Comparison of ENCODE assay signal across 18 cellular contexts in the genomic region with DNA sequence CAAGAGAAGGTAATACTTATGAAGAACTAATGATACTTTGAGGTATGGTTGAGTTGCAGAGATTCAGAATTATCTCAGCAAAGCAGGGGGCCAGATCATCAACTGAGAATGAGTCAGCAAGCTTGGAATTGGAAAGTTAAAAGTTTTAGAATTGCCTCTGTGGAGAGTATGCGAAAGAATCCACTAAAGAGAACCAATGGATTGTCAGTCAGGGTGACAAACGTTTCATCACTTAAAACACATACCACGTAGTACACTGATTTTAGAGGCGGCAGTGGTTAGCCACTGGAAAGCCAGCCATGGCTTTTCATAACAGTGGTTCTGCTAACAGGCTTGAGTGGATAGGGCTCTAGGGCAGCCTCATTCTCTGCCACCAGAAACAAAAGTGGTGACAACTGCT. TPM values are rescaled to one million over a fixed set of nuclear protein-coding genes. Genes with fewer than 3 reads are reported as not detected.
DNase-seq lines count a peak whose midpoint lies in the region; ATAC-seq, FAIRE-seq and TF ChIP-seq lines count a peak whose summit lies in the region.
"Had no signal": no experiment of that assay in that cellular context is flagged by ENCODE, and none has a peak within 500 bp of the region (broad histone marks: within the 10 kb centered on the region; RNA-seq: fewer than 3 reads in every experiment).

No MANE protein-coding gene starts in this region.

- peak; percentile 30 for DNase-seq in HFFc6
- DNase-seq in astrocyte (ENCODE audit: low read depth): peak; percentile 93
- DNase-seq in kidney glomerular epithelial cell (lab: John Stamatoyannopoulos, UW): peak; percentile 81
- no peak for DNase-seq in NCI-H146 treated with DMSO at 0.1 percent for 48 hours (lab: John Stamatoyannopoulos, UW; ENCODE audit: unreplicated experiment)
- DNase-seq: activated CD8-positive, alpha-beta T cell treated with anti-CD3 and anti-CD28 coated beads for 36 hours; activated naive CD4-positive, alpha-beta T cell; colonic mucosa; DMS79 treated with DMSO at 0.1 percent for 48 hours; left colon; NCI-H1048; NCI-H446 had no signal

- no peak overlapping the region for H3K4me3 ChIP-seq in ACC112 (ENCODE audit: low read depth, low read length)
- no peak overlapping the region for H3K4me3 ChIP-seq in astrocyte (ENCODE audit: insufficient read depth, low read depth, low read length)
- H3K4me3 ChIP-seq: colonic mucosa had no signal

- H3K4me3 Mint-ChIP-seq in HFFc6: no peak overlapping the region
- H3K4me3 Mint-ChIP-seq in astrocyte (ENCODE audit: unreplicated experiment): peak overlapping the region; percentile 61
- H3K4me3 Mint-ChIP-seq: activated CD8-positive, alpha-beta T cell treated with anti-CD3 and anti-CD28 coated beads for 36 hours; neural crest cell; type B pancreatic cell had no signal

- H3K27ac ChIP-seq in ACC112 (ENCODE audit: low read depth, low read length): peak overlapping the region; percentile 51
- peak overlapping the region; percentile 67 for H3K27ac ChIP-seq in astrocyte (ENCODE audit: low read depth, low read length)
- H3K27ac ChIP-seq: colonic mucosa, foreskin keratinocyte had no signal

- H3K36me3 ChIP-seq in ACC112 (ENCODE audit: insufficient read depth, low read length): peaks cover 13% of the 10 kb centered on the region; the same call in 1 of the 2 replicates
- no peaks in the 10 kb centered on the region for H3K36me3 ChIP-seq in astrocyte (ENCODE audit: insufficient read depth, low read length)
- H3K36me3 ChIP-seq: colonic mucosa had no signal

- H3K27ac Mint-ChIP-seq in HFFc6 (peak overlapping the region; percentile 53), astrocyte (ENCODE audit: unreplicated experiment) (peak overlapping the region; percentile 98)
- H3K27ac Mint-ChIP-seq: activated CD8-positive, alpha-beta T cell treated with anti-CD3 and anti-CD28 coated beads for 36 hours; type B pancreatic cell had no signal

- peak overlapping the region; percentile 3 for H3K4me2 ChIP-seq in astrocyte (ENCODE audit: low read length)

- H3K79me2 ChIP-seq in ACC112 (ENCODE audit: control insufficient read depth, insufficient read depth, low read length, unreplicated experiment) (peaks cover 6% of the 10 kb centered on the region), astrocyte (ENCODE audit: insufficient read depth, low read length) (no peaks in the 10 kb centered on the region)

- TF ChIP-seq CTCF in HFFc6 (IDR thresholded peaks at IDR 0.05): no peak
- TF ChIP-seq CTCF in astrocyte (IDR thresholded peaks at IDR 0.05; ENCODE audit: insufficient read depth, low read depth, low read length): no peak

- H3K36me3 Mint-ChIP-seq in HFFc6 (ENCODE audit: low read depth) (peaks cover 4% of the 10 kb centered on the region), astrocyte (ENCODE audit: low read depth, unreplicated experiment) (peaks cover 3% of the 10 kb centered on the region)

- H3K27me3 Mint-ChIP-seq in HFFc6 (ENCODE audit: insufficient read depth) (no peaks in the 10 kb centered on the region), astrocyte (ENCODE audit: low read depth, unreplicated experiment) (no peaks in the 10 kb centered on the region)
- H3K27me3 Mint-ChIP-seq: activated CD8-positive, alpha-beta T cell treated with anti-CD3 and anti-CD28 coated beads for 36 hours; type B pancreatic cell had no signal

- H3K27me3 ChIP-seq in ACC112 (ENCODE audit: insufficient read depth, low read length) (no peaks in the 10 kb centered on the region), astrocyte (ENCODE audit: insufficient read depth, low read length) (no peaks in the 10 kb centered on the region)
- H3K27me3 ChIP-seq: colonic mucosa, foreskin keratinocyte had no signal

- no peak for ATAC-seq in GM21381 (IDR thresholded peaks at IDR 0.05; ENCODE audit: unreplicated experiment)
- ATAC-seq in GM21528 (IDR thresholded peaks at IDR 0.05; ENCODE audit: low FRiP score, unreplicated experiment): no peak
- ATAC-seq in HG02678 (IDR thresholded peaks at IDR 0.05; ENCODE audit: unreplicated experiment): no peak
- ATAC-seq: activated CD8-positive, alpha-beta T cell treated with anti-CD3 and anti-CD28 coated beads for 36 hours; foreskin keratinocyte; left colon had no signal

- peaks cover 26% of the 10 kb centered on the region for H3K4me1 Mint-ChIP-seq in HFFc6 (ENCODE audit: low read depth)
- peaks cover 30% of the 10 kb centered on the region for H3K4me1 Mint-ChIP-seq in astrocyte (ENCODE audit: low read depth, unreplicated experiment)

- H3K9me3 Mint-ChIP-seq in HFFc6 (no peaks in the 10 kb centered on the region), astrocyte (ENCODE audit: unreplicated experiment) (no peaks in the 10 kb centered on the region)
- H3K9me3 Mint-ChIP-seq: activated CD8-positive, alpha-beta T cell treated with anti-CD3 and anti-CD28 coated beads for 36 hours; neural crest cell; type B pancreatic cell had no signal

- no peaks in the 10 kb centered on the region for H3K9me3 ChIP-seq in astrocyte (ENCODE audit: insufficient read depth, low read depth, low read length)
- H3K9me3 ChIP-seq: colonic mucosa had no signal

- H3K4me1 ChIP-seq in ACC112 (ENCODE audit: control insufficient read depth, insufficient read depth, low read length, unreplicated experiment) (peaks cover 13% of the 10 kb centered on the region), astrocyte (ENCODE audit: insufficient read depth, low read length) (peaks cover 14% of the 10 kb centered on the region)
- H3K4me1 ChIP-seq: colonic mucosa had no signal

- FAIRE-seq in astrocyte (lab: Jason Lieb, UNC): peak; percentile 78

- peak overlapping the region; percentile 0 for H3K9ac ChIP-seq in astrocyte (ENCODE audit: low read length)

- H2AFZ ChIP-seq in ACC112 (ENCODE audit: low read length, unreplicated experiment) (no peak overlapping the region), astrocyte (ENCODE audit: low read depth, low read length) (no peak overlapping the region)

- H4K20me1 ChIP-seq in astrocyte (ENCODE audit: insufficient read depth, low read length): no peaks in the 10 kb centered on the region

RNA-seq across cellular contexts. Expression of a gene that starts 30.7 kb away (rescaled TPM):
- total RNA-seq in HFFc6 (2021; fragmentation: NEBNext Ultra II Directional; extraction: Animal tissue kit (Norgen Biotek cat#: 25700)): 10 to 100 TPM; 32.2 to 46.6 (median 36.3) TPM
- total RNA-seq in astrocyte: 73.2 and 75.3 TPM in 2 replicates
